11 cellular contexts compared by ENCODE assay signal in the genomic region with DNA sequence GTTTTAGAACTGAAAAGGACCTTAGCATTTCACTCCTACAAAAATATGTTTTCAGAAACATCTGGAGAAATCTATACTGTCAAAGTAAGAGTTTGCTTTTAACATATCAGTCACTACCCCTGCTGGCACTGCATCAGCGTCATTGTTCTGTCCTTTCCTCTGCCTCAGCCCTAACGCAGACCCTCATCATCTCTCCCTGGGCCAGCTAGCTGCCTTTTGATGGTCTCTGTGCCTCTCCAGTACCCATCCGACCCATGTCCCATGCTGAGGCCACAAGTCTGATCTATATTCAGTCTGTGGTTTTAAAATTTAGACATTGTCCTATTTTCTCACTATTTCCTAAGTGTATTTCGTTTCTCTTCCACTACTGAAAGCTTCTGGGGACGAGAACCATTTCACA. TPM values are rescaled to one million over a fixed set of nuclear protein-coding genes. Genes with fewer than 3 reads are reported as not detected.
DNase-seq lines count a peak whose midpoint lies in the region; ATAC-seq, FAIRE-seq and TF ChIP-seq lines count a peak whose summit lies in the region.
"Had no signal": no experiment of that assay in that cellular context is flagged by ENCODE, and none has a peak within 500 bp of the region (broad histone marks: within the 10 kb centered on the region; RNA-seq: fewer than 3 reads in every experiment).

No MANE protein-coding gene starts in this region.

- H2AFZ ChIP-seq in osteoblast (ENCODE audit: low read length) = no peak overlapping the region

- H3K36me3 Mint-ChIP-seq in activated naive CD8-positive, alpha-beta T cell treated with anti-CD3 and anti-CD28 coated beads, Interleukin-2, amount 10 ng/mL, durations not matched to agents 7 days and 5 days = peaks cover 10% of the 10 kb centered on the region
- H3K36me3 Mint-ChIP-seq in natural killer cell treated with Interleukin-12 subunit alpha and Interleukin-12 subunit beta and Interleukin-15 and Interleukin-18, amount 100 ng/mL, for 72 hours = peaks cover 23% of the 10 kb centered on the region

- H3K9me3 ChIP-seq in Peyer's patch (no peaks in the 10 kb centered on the region), osteoblast (ENCODE audit: low read depth, low read length) (no peaks in the 10 kb centered on the region)

- no peak for ATAC-seq in activated naive CD8-positive, alpha-beta T cell treated with anti-CD3 and anti-CD28 coated beads, Interleukin-2, amount 10 ng/mL, durations not matched to agents 7 days and 5 days (ENCODE audit: low read depth)
- peak in 1 of 2 donors; percentile 45 for ATAC-seq in natural killer cell treated with Interleukin-12 subunit alpha and Interleukin-12 subunit beta and Interleukin-15 and Interleukin-18, amount 100 ng/mL, for 72 hours
- ATAC-seq in GM18909 (IDR thresholded peaks at IDR 0.05; ENCODE audit: poor library complexity, unreplicated experiment) = no peak

- H3K79me2 ChIP-seq in osteoblast (ENCODE audit: insufficient read depth, low read length) = no peaks in the 10 kb centered on the region

- no peaks in the 10 kb centered on the region for H3K27me3 ChIP-seq in Peyer's patch
- peaks cover 7% of the 10 kb centered on the region for H3K27me3 ChIP-seq in osteoblast (ENCODE audit: insufficient read depth, low read length)

- no peaks in the 10 kb centered on the region for H3K27me3 Mint-ChIP-seq in activated naive CD8-positive, alpha-beta T cell treated with anti-CD3 and anti-CD28 coated beads, Interleukin-2, amount 10 ng/mL, durations not matched to agents 7 days and 5 days
- no peaks in the 10 kb centered on the region for H3K27me3 Mint-ChIP-seq in natural killer cell treated with Interleukin-12 subunit alpha and Interleukin-12 subunit beta and Interleukin-15 and Interleukin-18, amount 100 ng/mL, for 72 hours

- DNase-seq in GM18507 (ENCODE audit: extremely low spot score, insufficient read length, low read depth) (no peak), Peyer's patch (no peak), osteoblast (ENCODE audit: insufficient read length, low spot score, missing footprints) (no peak), SKM-1 treated with dmso at 0.1 percent for 144 hours (lab: John Stamatoyannopoulos, UW; ENCODE audit: unreplicated experiment) (no peak)
- no peak for DNase-seq in activated naive CD8-positive, alpha-beta T cell treated with anti-CD3 and anti-CD28 coated beads, Interleukin-2, amount 10 ng/mL, durations not matched to agents 7 days and 5 days
- no peak for DNase-seq in natural killer cell treated with Interleukin-12 subunit alpha and Interleukin-12 subunit beta and Interleukin-15 and Interleukin-18, amount 100 ng/mL, for 72 hours (ENCODE audit: low spot score)
- DNase-seq: NCI-H1694 treated with DMSO at 0.1 percent for 48 hours, NCI-H748 treated with DMSO at 0.1 percent for 48 hours, Right ventricle myocardium superior had no signal

- POLR2A ChIA-PET in activated naive CD8-positive, alpha-beta T cell treated with anti-CD3 and anti-CD28 coated beads, Interleukin-2, amount 10 ng/mL, durations not matched to agents 7 days and 5 days (lab: Charles Lee) = interaction anchor here (1.0 to 17.7 kb wide), 4 partner anchors 12 to 69 kb away, joined by 3 to 316 read pairs (median 32); partner anchors contain the start of gene CD2

- H3K4me2 ChIP-seq in osteoblast (ENCODE audit: insufficient read depth, low read length) = no peak overlapping the region

- TF ChIP-seq CTCF in Peyer's patch (IDR thresholded peaks at IDR 0.05) (no peak), osteoblast (IDR thresholded peaks at IDR 0.05; ENCODE audit: extremely low read depth, low read depth, low read length) (no peak)

- H3K4me1 ChIP-seq in Peyer's patch (no peaks in the 10 kb centered on the region), osteoblast (ENCODE audit: insufficient read depth, low read length) (no peaks in the 10 kb centered on the region)

- H3K27ac ChIP-seq in Peyer's patch = peak overlapping the region; percentile 62 to 74 (median 68)
- no peak overlapping the region for H3K27ac ChIP-seq in osteoblast (ENCODE audit: low read depth, low read length)

- FAIRE-seq in GM18507 (lab: Jason Lieb, UNC) = peak; percentile 53

- peak overlapping the region; percentile 90 for H3K27ac Mint-ChIP-seq in activated naive CD8-positive, alpha-beta T cell treated with anti-CD3 and anti-CD28 coated beads, Interleukin-2, amount 10 ng/mL, durations not matched to agents 7 days and 5 days
- peak overlapping the region; percentile 98 to 100 for H3K27ac Mint-ChIP-seq in natural killer cell treated with Interleukin-12 subunit alpha and Interleukin-12 subunit beta and Interleukin-15 and Interleukin-18, amount 100 ng/mL, for 72 hours

- no peak overlapping the region for H3K4me3 ChIP-seq in Peyer's patch
- no peak overlapping the region for H3K4me3 ChIP-seq in osteoblast (ENCODE audit: insufficient read depth, low read length)

- H3K36me3 ChIP-seq in Peyer's patch (no peaks in the 10 kb centered on the region), osteoblast (ENCODE audit: insufficient read depth, low read length) (no peaks in the 10 kb centered on the region)

- H3K4me3 Mint-ChIP-seq in activated naive CD8-positive, alpha-beta T cell treated with anti-CD3 and anti-CD28 coated beads, Interleukin-2, amount 10 ng/mL, durations not matched to agents 7 days and 5 days = peak overlapping the region; percentile 69
- peak overlapping the region; percentile 91 for H3K4me3 Mint-ChIP-seq in natural killer cell treated with Interleukin-12 subunit alpha and Interleukin-12 subunit beta and Interleukin-15 and Interleukin-18, amount 100 ng/mL, for 72 hours

- H3K4me1 Mint-ChIP-seq in activated naive CD8-positive, alpha-beta T cell treated with anti-CD3 and anti-CD28 coated beads, Interleukin-2, amount 10 ng/mL, durations not matched to agents 7 days and 5 days = peaks cover 70% of the 10 kb centered on the region
- H3K4me1 Mint-ChIP-seq in natural killer cell treated with Interleukin-12 subunit alpha and Interleukin-12 subunit beta and Interleukin-15 and Interleukin-18, amount 100 ng/mL, for 72 hours (ENCODE audit: low read depth in 2 of 2) = peaks cover 66 to 81% of the 10 kb centered on the region in 2 donors

- peaks cover 3% of the 10 kb centered on the region for H3K9me3 Mint-ChIP-seq in activated naive CD8-positive, alpha-beta T cell treated with anti-CD3 and anti-CD28 coated beads, Interleukin-2, amount 10 ng/mL, durations not matched to agents 7 days and 5 days
- H3K9me3 Mint-ChIP-seq in natural killer cell treated with Interleukin-12 subunit alpha and Interleukin-12 subunit beta and Interleukin-15 and Interleukin-18, amount 100 ng/mL, for 72 hours = peaks cover 10% of the 10 kb centered on the region

- no peaks in the 10 kb centered on the region for H4K20me1 ChIP-seq in osteoblast (ENCODE audit: insufficient read depth, low read length)

- TF ChIP-seq POLR2A in Peyer's patch (IDR thresholded peaks at IDR 0.05) = no peak

RNA-seq across cellular contexts. Expression of gene CD2, which starts 53.2 kb away (rescaled TPM):
- total RNA-seq in Peyer's patch (10 to 100 TPM in 3 of 4 donors, 1 to 10 TPM in 1; 9.6 to 36.3 (median 20.9) TPM), osteoblast (not detected in 2 replicates)
- total RNA-seq in activated naive CD8-positive, alpha-beta T cell treated with anti-CD3 and anti-CD28 coated beads, Interleukin-2, amount 10 ng/mL, durations not matched to agents 7 days and 5 days = 100 to 1,000 TPM; 227 to 229 TPM
- total RNA-seq in natural killer cell treated with Interleukin-12 subunit alpha and Interleukin-12 subunit beta and Interleukin-15 and Interleukin-18, amount 100 ng/mL, for 72 hours = 100 to 1,000 TPM in 1 of 2 donors, 10 to 100 TPM in 1; 71.4 to 140 TPM
- total RNA-seq: epithelial cell of proximal tubule had no signal

Comparison
In these comparisons a context has a peak if more than half of its experiments do, and no peak if none do; other contexts are left out.
1. RNA of gene CD2, which starts 53.2 kb away (total RNA-seq): 227 to 229 TPM in activated naive CD8-positive, alpha-beta T cell treated with anti-CD3 and anti-CD28 coated beads, Interleukin-2, amount 10 ng/mL, durations not matched to agents 7 days and 5 days, 71.4 to 140 TPM in natural killer cell treated with Interleukin-12 subunit alpha and Interleukin-12 subunit beta and Interleukin-15 and Interleukin-18, amount 100 ng/mL, for 72 hours and 9.6 to 36.3 TPM in Peyer's patch; not detected in osteoblast; every median in the first group is over 10 times any median in the second.